ENCODE assay signal across 1 cellular context in the genomic region with DNA sequence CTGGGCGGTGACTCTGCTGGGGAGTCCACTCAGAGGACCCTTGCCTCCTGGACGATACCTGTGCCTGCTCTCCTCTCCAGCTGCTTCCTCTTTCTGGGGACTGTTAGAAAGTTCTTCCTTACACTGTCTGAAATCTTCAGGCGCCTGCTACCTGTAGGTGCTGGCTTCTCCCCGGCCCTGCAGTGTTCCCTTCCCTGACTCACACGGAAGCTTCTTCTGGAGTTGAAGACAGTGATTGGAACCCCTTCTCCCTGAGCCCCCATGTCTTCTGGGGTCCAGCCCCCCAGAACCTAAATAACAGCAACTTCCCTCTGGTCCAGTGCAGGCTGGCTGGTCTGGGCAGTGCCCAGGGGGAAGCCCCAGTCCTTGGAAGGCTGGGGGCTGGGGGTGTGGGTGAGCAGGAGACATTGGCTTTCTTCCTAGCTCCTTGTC.
TF ChIP-seq lines count a peak whose summit lies in the region.

No MANE protein-coding gene starts in this region.

TF ChIP-seq in GM23338, 12 proteins besides CTCF, POLR2A, EP300 and RAD21:
- TF ChIP-seq, protein P1, sequence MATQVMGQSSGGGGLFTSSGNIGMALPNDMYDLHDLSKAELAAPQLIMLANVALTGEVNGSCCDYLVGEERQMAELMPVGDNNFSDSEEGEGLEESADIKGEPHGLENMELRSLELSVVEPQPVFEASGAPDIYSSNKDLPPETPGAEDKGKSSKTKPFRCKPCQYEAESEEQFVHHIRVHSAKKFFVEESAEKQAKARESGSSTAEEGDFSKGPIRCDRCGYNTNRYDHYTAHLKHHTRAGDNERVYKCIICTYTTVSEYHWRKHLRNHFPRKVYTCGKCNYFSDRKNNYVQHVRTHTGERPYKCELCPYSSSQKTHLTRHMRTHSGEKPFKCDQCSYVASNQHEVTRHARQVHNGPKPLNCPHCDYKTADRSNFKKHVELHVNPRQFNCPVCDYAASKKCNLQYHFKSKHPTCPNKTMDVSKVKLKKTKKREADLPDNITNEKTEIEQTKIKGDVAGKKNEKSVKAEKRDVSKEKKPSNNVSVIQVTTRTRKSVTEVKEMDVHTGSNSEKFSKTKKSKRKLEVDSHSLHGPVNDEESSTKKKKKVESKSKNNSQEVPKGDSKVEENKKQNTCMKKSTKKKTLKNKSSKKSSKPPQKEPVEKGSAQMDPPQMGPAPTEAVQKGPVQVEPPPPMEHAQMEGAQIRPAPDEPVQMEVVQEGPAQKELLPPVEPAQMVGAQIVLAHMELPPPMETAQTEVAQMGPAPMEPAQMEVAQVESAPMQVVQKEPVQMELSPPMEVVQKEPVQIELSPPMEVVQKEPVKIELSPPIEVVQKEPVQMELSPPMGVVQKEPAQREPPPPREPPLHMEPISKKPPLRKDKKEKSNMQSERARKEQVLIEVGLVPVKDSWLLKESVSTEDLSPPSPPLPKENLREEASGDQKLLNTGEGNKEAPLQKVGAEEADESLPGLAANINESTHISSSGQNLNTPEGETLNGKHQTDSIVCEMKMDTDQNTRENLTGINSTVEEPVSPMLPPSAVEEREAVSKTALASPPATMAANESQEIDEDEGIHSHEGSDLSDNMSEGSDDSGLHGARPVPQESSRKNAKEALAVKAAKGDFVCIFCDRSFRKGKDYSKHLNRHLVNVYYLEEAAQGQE (IDR thresholded peaks at IDR 0.05; ENCODE audit: unreplicated experiment) = no peak
- no peak for TF ChIP-seq STAT1 (IDR thresholded peaks at IDR 0.05; ENCODE audit: unreplicated experiment)
- TF ChIP-seq JUNB (IDR thresholded peaks at IDR 0.05; ENCODE audit: unreplicated experiment) = no peak
- no peak for TF ChIP-seq EZH2phosphoT487 (IDR thresholded peaks at IDR 0.05; ENCODE audit: unreplicated experiment)
- no peak for TF ChIP-seq ZNF114 (CRISPR knock-in tag; IDR thresholded peaks at IDR 0.05)
- TF ChIP-seq, protein P2, sequence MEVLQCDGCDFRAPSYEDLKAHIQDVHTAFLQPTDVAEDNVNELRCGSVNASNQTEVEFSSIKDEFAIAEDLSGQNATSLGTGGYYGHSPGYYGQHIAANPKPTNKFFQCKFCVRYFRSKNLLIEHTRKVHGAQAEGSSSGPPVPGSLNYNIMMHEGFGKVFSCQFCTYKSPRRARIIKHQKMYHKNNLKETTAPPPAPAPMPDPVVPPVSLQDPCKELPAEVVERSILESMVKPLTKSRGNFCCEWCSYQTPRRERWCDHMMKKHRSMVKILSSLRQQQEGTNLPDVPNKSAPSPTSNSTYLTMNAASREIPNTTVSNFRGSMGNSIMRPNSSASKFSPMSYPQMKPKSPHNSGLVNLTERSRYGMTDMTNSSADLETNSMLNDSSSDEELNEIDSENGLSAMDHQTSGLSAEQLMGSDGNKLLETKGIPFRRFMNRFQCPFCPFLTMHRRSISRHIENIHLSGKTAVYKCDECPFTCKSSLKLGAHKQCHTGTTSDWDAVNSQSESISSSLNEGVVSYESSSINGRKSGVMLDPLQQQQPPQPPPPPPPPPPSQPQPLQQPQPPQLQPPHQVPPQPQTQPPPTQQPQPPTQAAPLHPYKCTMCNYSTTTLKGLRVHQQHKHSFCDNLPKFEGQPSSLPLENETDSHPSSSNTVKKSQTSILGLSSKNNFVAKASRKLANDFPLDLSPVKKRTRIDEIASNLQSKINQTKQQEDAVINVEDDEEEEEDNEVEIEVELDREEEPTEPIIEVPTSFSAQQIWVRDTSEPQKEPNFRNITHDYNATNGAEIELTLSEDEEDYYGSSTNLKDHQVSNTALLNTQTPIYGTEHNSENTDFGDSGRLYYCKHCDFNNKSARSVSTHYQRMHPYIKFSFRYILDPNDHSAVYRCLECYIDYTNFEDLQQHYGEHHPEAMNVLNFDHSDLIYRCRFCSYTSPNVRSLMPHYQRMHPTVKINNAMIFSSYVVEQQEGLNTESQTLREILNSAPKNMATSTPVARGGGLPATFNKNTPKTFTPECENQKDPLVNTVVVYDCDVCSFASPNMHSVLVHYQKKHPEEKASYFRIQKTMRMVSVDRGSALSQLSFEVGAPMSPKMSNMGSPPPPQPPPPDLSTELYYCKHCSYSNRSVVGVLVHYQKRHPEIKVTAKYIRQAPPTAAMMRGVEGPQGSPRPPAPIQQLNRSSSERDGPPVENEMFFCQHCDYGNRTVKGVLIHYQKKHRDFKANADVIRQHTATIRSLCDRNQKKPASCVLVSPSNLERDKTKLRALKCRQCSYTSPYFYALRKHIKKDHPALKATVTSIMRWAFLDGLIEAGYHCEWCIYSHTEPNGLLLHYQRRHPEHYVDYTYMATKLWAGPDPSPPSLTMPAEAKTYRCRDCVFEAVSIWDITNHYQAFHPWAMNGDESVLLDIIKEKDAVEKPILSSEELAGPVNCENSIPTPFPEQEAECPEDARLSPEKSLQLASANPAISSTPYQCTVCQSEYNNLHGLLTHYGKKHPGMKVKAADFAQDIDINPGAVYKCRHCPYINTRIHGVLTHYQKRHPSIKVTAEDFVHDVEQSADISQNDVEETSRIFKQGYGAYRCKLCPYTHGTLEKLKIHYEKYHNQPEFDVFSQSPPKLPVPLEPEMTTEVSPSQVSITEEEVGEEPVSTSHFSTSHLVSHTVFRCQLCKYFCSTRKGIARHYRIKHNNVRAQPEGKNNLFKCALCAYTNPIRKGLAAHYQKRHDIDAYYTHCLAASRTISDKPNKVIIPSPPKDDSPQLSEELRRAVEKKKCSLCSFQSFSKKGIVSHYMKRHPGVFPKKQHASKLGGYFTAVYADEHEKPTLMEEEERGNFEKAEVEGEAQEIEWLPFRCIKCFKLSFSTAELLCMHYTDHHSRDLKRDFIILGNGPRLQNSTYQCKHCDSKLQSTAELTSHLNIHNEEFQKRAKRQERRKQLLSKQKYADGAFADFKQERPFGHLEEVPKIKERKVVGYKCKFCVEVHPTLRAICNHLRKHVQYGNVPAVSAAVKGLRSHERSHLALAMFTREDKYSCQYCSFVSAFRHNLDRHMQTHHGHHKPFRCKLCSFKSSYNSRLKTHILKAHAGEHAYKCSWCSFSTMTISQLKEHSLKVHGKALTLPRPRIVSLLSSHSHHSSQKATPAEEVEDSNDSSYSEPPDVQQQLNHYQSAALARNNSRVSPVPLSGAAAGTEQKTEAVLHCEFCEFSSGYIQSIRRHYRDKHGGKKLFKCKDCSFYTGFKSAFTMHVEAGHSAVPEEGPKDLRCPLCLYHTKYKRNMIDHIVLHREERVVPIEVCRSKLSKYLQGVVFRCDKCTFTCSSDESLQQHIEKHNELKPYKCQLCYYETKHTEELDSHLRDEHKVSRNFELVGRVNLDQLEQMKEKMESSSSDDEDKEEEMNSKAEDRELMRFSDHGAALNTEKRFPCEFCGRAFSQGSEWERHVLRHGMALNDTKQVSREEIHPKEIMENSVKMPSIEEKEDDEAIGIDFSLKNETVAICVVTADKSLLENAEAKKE (CRISPR knock-in tag; IDR thresholded peaks at IDR 0.05) = no peak
- no peak for TF ChIP-seq ZNF331 (CRISPR knock-in tag; IDR thresholded peaks at IDR 0.05; ENCODE audit: low read depth)
- no peak for TF ChIP-seq ETS1 (IDR thresholded peaks at IDR 0.05)
- TF ChIP-seq POLR2AphosphoS5 (IDR thresholded peaks at IDR 0.05; ENCODE audit: low read depth) = no peak
- no peak for TF ChIP-seq EZH2 (IDR thresholded peaks at IDR 0.05; ENCODE audit: low read depth, unreplicated experiment)
- TF ChIP-seq NANOG (IDR thresholded peaks at IDR 0.05; ENCODE audit: borderline replicate concordance) = no peak
- TF ChIP-seq CREB1 (CRISPR knock-in tag; IDR thresholded peaks at IDR 0.05; ENCODE audit: low read depth) = no peak
